Comparison of ENCODE assay signal across 1 cellular context in the genomic region with DNA sequence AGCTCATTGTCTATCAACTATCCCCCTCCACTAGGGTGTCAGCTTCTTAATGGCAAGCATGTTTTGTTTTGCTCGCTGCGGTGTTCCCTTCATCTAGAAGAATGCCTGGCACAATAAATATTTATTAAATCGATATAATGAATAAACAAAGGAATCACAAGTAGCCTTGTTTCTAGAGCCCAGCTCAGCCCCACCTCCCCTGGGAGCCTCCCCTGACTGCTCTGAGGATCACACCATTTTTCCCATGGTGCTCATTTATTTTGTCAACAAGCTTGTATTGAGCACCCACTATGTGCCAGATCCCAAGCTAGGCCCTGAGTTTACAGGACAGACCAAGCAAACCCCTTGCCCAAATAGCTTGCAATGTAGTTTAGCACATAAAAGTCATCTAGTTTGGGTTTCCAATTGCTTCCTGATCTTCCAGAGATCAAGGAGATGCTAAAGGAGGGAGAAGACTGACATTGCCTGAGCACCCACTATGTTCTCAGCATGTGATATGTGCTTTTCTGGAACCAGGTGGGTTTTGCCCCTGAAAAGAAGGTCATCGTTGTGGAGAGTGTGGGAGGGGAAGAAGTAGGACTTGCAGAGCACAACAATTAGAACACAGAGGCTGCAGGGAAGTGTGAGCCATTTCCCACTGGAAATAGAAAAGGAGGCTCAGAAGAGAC.
TF ChIP-seq lines count a peak whose summit lies in the region.

No MANE protein-coding gene starts in this region.

TF ChIP-seq in HepG2, 621 proteins besides CTCF, POLR2A, EP300 and RAD21 (continued from another document and continues in another):
- TF ChIP-seq, protein P1, sequence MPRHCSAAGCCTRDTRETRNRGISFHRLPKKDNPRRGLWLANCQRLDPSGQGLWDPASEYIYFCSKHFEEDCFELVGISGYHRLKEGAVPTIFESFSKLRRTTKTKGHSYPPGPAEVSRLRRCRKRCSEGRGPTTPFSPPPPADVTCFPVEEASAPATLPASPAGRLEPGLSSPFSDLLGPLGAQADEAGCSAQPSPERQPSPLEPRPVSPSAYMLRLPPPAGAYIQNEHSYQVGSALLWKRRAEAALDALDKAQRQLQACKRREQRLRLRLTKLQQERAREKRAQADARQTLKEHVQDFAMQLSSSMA (CRISPR knock-in tag; IDR thresholded peaks at IDR 0.05), result no peak
- TF ChIP-seq ZNF205 (CRISPR knock-in tag; IDR thresholded peaks at IDR 0.05), result no peak
- no peak for TF ChIP-seq ZNF232 (CRISPR knock-in tag; IDR thresholded peaks at IDR 0.05; ENCODE audit: borderline replicate concordance)
- TF ChIP-seq ZNF33B (CRISPR knock-in tag; IDR thresholded peaks at IDR 0.05), result 0 out of 2 replicates have a peak, but pooled peaks have one; percentile 4
- TF ChIP-seq ZNF850 (CRISPR knock-in tag; conservative IDR thresholded peaks at IDR 0.05), result no peak
- TF ChIP-seq RAD51 (IDR thresholded peaks at IDR 0.05; ENCODE audit: borderline replicate concordance), result no peak
- TF ChIP-seq THAP11 (CRISPR knock-in tag; IDR thresholded peaks at IDR 0.05), result no peak
- no peak for TF ChIP-seq ZNF768 (CRISPR knock-in tag; IDR thresholded peaks at IDR 0.05)
- TF ChIP-seq FOXO1 (CRISPR knock-in tag; IDR thresholded peaks at IDR 0.05), result no peak
- no peak; the same call in 1 of the 2 replicates for TF ChIP-seq ZNF160 (CRISPR knock-in tag; IDR thresholded peaks at IDR 0.05)
- no peak for TF ChIP-seq TAF15 (IDR thresholded peaks at IDR 0.05; ENCODE audit: low read depth, low read length, poor library complexity, severe bottlenecking)
- TF ChIP-seq ZNF382 (CRISPR knock-in tag; IDR thresholded peaks at IDR 0.05; ENCODE audit: borderline replicate concordance), result no peak
- no peak for TF ChIP-seq CBFB (CRISPR knock-in tag; IDR thresholded peaks at IDR 0.05)
- TF ChIP-seq ZNF562 (CRISPR knock-in tag; IDR thresholded peaks at IDR 0.05; ENCODE audit: borderline replicate concordance), result no peak
- no peak for TF ChIP-seq SRSF4 (IDR thresholded peaks at IDR 0.05; ENCODE audit: low read depth, low read length, poor library complexity, severe bottlenecking)
- no peak for TF ChIP-seq CBX5 (CRISPR knock-in tag; IDR thresholded peaks at IDR 0.05; ENCODE audit: borderline replicate concordance)
- no peak for TF ChIP-seq ZBTB37 (CRISPR knock-in tag; IDR thresholded peaks at IDR 0.05)
- no peak for TF ChIP-seq SMC3 (IDR thresholded peaks at IDR 0.05; ENCODE audit: low read length)
- no peak for TF ChIP-seq ZNF766 (CRISPR knock-in tag; IDR thresholded peaks at IDR 0.05; ENCODE audit: borderline replicate concordance)
- TF ChIP-seq, protein P2, sequence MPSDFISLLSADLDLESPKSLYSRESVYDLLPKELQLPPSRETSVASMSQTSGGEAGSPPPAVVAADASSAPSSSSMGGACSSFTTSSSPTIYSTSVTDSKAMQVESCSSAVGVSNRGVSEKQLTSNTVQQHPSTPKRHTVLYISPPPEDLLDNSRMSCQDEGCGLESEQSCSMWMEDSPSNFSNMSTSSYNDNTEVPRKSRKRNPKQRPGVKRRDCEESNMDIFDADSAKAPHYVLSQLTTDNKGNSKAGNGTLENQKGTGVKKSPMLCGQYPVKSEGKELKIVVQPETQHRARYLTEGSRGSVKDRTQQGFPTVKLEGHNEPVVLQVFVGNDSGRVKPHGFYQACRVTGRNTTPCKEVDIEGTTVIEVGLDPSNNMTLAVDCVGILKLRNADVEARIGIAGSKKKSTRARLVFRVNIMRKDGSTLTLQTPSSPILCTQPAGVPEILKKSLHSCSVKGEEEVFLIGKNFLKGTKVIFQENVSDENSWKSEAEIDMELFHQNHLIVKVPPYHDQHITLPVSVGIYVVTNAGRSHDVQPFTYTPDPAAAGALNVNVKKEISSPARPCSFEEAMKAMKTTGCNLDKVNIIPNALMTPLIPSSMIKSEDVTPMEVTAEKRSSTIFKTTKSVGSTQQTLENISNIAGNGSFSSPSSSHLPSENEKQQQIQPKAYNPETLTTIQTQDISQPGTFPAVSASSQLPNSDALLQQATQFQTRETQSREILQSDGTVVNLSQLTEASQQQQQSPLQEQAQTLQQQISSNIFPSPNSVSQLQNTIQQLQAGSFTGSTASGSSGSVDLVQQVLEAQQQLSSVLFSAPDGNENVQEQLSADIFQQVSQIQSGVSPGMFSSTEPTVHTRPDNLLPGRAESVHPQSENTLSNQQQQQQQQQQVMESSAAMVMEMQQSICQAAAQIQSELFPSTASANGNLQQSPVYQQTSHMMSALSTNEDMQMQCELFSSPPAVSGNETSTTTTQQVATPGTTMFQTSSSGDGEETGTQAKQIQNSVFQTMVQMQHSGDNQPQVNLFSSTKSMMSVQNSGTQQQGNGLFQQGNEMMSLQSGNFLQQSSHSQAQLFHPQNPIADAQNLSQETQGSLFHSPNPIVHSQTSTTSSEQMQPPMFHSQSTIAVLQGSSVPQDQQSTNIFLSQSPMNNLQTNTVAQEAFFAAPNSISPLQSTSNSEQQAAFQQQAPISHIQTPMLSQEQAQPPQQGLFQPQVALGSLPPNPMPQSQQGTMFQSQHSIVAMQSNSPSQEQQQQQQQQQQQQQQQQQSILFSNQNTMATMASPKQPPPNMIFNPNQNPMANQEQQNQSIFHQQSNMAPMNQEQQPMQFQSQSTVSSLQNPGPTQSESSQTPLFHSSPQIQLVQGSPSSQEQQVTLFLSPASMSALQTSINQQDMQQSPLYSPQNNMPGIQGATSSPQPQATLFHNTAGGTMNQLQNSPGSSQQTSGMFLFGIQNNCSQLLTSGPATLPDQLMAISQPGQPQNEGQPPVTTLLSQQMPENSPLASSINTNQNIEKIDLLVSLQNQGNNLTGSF (CRISPR knock-in tag; IDR thresholded peaks at IDR 0.05), result no peak
- TF ChIP-seq, protein P3, sequence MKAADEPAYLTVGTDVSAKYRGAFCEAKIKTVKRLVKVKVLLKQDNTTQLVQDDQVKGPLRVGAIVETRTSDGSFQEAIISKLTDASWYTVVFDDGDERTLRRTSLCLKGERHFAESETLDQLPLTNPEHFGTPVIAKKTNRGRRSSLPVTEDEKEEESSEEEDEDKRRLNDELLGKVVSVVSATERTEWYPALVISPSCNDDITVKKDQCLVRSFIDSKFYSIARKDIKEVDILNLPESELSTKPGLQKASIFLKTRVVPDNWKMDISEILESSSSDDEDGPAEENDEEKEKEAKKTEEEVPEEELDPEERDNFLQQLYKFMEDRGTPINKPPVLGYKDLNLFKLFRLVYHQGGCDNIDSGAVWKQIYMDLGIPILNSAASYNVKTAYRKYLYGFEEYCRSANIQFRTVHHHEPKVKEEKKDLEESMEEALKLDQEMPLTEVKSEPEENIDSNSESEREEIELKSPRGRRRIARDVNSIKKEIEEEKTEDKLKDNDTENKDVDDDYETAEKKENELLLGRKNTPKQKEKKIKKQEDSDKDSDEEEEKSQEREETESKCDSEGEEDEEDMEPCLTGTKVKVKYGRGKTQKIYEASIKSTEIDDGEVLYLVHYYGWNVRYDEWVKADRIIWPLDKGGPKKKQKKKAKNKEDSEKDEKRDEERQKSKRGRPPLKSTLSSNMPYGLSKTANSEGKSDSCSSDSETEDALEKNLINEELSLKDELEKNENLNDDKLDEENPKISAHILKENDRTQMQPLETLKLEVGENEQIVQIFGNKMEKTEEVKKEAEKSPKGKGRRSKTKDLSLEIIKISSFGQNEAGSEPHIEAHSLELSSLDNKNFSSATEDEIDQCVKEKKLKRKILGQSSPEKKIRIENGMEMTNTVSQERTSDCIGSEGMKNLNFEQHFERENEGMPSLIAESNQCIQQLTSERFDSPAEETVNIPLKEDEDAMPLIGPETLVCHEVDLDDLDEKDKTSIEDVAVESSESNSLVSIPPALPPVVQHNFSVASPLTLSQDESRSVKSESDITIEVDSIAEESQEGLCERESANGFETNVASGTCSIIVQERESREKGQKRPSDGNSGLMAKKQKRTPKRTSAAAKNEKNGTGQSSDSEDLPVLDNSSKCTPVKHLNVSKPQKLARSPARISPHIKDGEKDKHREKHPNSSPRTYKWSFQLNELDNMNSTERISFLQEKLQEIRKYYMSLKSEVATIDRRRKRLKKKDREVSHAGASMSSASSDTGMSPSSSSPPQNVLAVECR (CRISPR knock-in tag; IDR thresholded peaks at IDR 0.05; ENCODE audit: borderline replicate concordance), result no peak; the same call in 1 of the 2 replicates
- no peak; the same call in 1 of the 2 replicates for TF ChIP-seq SMAD3 (CRISPR knock-in tag; IDR thresholded peaks at IDR 0.05)
- no peak for TF ChIP-seq DPF2 (CRISPR knock-in tag; IDR thresholded peaks at IDR 0.05; ENCODE audit: borderline replicate concordance, low read depth)
- peak; percentile 87 for TF ChIP-seq AFF4 (CRISPR knock-in tag; IDR thresholded peaks at IDR 0.05)
- TF ChIP-seq TOE1 (CRISPR knock-in tag; IDR thresholded peaks at IDR 0.05), result no peak
- TF ChIP-seq NCOA1 (CRISPR knock-in tag; IDR thresholded peaks at IDR 0.05), result no peak
- no peak for TF ChIP-seq MYNN (CRISPR knock-in tag; IDR thresholded peaks at IDR 0.05; ENCODE audit: low read depth)
- no peak for TF ChIP-seq ZNF10 (CRISPR knock-in tag; IDR thresholded peaks at IDR 0.05; ENCODE audit: borderline replicate concordance, low read depth)
- no peak for TF ChIP-seq SIX4 (CRISPR knock-in tag; IDR thresholded peaks at IDR 0.05)
- no peak for TF ChIP-seq ZNF576 (CRISPR knock-in tag; IDR thresholded peaks at IDR 0.05)
- TF ChIP-seq, protein P4, sequence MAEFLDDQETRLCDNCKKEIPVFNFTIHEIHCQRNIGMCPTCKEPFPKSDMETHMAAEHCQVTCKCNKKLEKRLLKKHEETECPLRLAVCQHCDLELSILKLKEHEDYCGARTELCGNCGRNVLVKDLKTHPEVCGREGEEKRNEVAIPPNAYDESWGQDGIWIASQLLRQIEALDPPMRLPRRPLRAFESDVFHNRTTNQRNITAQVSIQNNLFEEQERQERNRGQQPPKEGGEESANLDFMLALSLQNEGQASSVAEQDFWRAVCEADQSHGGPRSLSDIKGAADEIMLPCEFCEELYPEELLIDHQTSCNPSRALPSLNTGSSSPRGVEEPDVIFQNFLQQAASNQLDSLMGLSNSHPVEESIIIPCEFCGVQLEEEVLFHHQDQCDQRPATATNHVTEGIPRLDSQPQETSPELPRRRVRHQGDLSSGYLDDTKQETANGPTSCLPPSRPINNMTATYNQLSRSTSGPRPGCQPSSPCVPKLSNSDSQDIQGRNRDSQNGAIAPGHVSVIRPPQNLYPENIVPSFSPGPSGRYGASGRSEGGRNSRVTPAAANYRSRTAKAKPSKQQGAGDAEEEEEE (CRISPR knock-in tag; IDR thresholded peaks at IDR 0.05; ENCODE audit: borderline replicate concordance), result no peak
- no peak for TF ChIP-seq SYNCRIP (IDR thresholded peaks at IDR 0.05; ENCODE audit: insufficient read depth, low read depth, low read length)
- TF ChIP-seq SSRP1 (CRISPR knock-in tag; IDR thresholded peaks at IDR 0.05), result 0 out of 2 replicates have a peak, but pooled peaks have one; percentile 68
- TF ChIP-seq ZFP36L2 (CRISPR knock-in tag; IDR thresholded peaks at IDR 0.05), result no peak
- 0 out of 2 replicates have a peak, but pooled peaks have one; percentile 12 for TF ChIP-seq DMAP1 (CRISPR knock-in tag; IDR thresholded peaks at IDR 0.05)
- TF ChIP-seq BHLHE40 (IDR thresholded peaks at IDR 0.05; ENCODE audit: low read length), result no peak
- TF ChIP-seq TCF12 (IDR thresholded peaks at IDR 0.05), result no peak
- TF ChIP-seq TCF12 (CRISPR knock-in tag; IDR thresholded peaks at IDR 0.05), result no peak
- TF ChIP-seq KDM5A (IDR thresholded peaks at IDR 0.05; ENCODE audit: borderline replicate concordance, low read length), result no peak
- TF ChIP-seq ZSCAN5A (CRISPR knock-in tag; IDR thresholded peaks at IDR 0.05; ENCODE audit: borderline replicate concordance), result no peak
